Comparison of ENCODE assay signal across 1 cellular context in the genomic region with DNA sequence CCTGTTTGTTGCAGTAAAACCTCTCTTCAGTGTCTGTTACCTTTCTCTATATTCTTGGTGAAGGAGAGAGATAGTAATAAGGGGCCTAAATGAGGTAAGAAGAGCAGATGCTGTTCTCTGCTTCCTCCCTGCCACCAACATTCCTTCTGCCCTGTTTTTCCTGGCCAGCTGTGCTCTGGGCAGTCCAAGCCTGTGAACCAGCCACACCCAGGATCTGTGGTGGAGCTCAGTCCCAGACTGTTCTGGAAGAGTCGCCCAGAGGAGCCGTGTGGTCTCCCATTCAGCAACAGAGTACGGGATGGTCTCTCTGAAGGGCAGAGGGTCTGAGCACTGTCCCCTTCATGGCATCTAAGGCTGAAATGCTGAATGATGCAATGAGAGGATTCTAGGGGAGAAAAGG.
TF ChIP-seq lines count a peak whose summit lies in the region.

No MANE protein-coding gene starts in this region.

TF ChIP-seq in SK-N-SH, 30 proteins besides CTCF, POLR2A, EP300 and RAD21 (continued from another document):
- TF ChIP-seq, protein P1, sequence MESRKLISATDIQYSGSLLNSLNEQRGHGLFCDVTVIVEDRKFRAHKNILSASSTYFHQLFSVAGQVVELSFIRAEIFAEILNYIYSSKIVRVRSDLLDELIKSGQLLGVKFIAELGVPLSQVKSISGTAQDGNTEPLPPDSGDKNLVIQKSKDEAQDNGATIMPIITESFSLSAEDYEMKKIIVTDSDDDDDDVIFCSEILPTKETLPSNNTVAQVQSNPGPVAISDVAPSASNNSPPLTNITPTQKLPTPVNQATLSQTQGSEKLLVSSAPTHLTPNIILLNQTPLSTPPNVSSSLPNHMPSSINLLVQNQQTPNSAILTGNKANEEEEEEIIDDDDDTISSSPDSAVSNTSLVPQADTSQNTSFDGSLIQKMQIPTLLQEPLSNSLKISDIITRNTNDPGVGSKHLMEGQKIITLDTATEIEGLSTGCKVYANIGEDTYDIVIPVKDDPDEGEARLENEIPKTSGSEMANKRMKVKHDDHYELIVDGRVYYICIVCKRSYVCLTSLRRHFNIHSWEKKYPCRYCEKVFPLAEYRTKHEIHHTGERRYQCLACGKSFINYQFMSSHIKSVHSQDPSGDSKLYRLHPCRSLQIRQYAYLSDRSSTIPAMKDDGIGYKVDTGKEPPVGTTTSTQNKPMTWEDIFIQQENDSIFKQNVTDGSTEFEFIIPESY (IDR thresholded peaks at IDR 0.05; ENCODE audit: borderline replicate concordance, low read depth): no peak
- TF ChIP-seq FOSL2 (IDR thresholded peaks at IDR 0.05; ENCODE audit: borderline replicate concordance, low read depth): no peak
- TF ChIP-seq, protein P2, sequence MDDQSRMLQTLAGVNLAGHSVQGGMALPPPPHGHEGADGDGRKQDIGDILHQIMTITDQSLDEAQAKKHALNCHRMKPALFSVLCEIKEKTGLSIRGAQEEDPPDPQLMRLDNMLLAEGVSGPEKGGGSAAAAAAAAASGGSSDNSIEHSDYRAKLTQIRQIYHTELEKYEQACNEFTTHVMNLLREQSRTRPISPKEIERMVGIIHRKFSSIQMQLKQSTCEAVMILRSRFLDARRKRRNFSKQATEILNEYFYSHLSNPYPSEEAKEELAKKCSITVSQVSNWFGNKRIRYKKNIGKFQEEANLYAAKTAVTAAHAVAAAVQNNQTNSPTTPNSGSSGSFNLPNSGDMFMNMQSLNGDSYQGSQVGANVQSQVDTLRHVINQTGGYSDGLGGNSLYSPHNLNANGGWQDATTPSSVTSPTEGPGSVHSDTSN (IDR thresholded peaks at IDR 0.05): no peak
- TF ChIP-seq CHD2 (IDR thresholded peaks at IDR 0.05; ENCODE audit: low read length, partially characterized antibody): no peak
- no peak for TF ChIP-seq MEF2A (IDR thresholded peaks at IDR 0.05; ENCODE audit: borderline replicate concordance, low read depth)
- no peak for TF ChIP-seq YY1 (IDR thresholded peaks at IDR 0.05; ENCODE audit: low read depth)
- no peak for TF ChIP-seq NFIC (IDR thresholded peaks at IDR 0.05; ENCODE audit: borderline replicate concordance)
- TF ChIP-seq, protein P3, sequence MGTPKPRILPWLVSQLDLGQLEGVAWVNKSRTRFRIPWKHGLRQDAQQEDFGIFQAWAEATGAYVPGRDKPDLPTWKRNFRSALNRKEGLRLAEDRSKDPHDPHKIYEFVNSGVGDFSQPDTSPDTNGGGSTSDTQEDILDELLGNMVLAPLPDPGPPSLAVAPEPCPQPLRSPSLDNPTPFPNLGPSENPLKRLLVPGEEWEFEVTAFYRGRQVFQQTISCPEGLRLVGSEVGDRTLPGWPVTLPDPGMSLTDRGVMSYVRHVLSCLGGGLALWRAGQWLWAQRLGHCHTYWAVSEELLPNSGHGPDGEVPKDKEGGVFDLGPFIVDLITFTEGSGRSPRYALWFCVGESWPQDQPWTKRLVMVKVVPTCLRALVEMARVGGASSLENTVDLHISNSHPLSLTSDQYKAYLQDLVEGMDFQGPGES (IDR thresholded peaks at IDR 0.05; ENCODE audit: low read depth, low read length): no peak
